ENCODE assay signal across 1 cellular context in genomic region chr11:83285771-83286528, GRCh38.
TF ChIP-seq lines count a peak whose summit lies in the region.

Gene CCDC90B (minus strand): TSS chr11:83286367. CDS start chr11:83285972, 395 bp downstream.

TF ChIP-seq in K562, 482 proteins besides CTCF, POLR2A, EP300 and RAD21 (continued from another document and continues in another):
- peak; percentile 99 for TF ChIP-seq TFAP4 (CRISPR knock-in tag; IDR thresholded peaks at IDR 0.05; ENCODE audit: borderline replicate concordance)
- TF ChIP-seq THAP12 (CRISPR knock-in tag; IDR thresholded peaks at IDR 0.05) = peak; percentile 98
- TF ChIP-seq E2F8 (IDR thresholded peaks at IDR 0.05; ENCODE audit: low read depth, partially characterized antibody) = no peak
- peak; percentile 94 for TF ChIP-seq ATF4 (CRISPR knock-in tag; IDR thresholded peaks at IDR 0.05)
- TF ChIP-seq CBFA2T3 (IDR thresholded peaks at IDR 0.05) = peak; percentile 39; the same call in 1 of the 2 replicates
- peak; percentile 32; the same call in 1 of the 2 replicates for TF ChIP-seq GTF2A2 (tag; IDR thresholded peaks at IDR 0.05)
- peak; percentile 91 for TF ChIP-seq CXXC5 (CRISPR knock-in tag; IDR thresholded peaks at IDR 0.05)
- TF ChIP-seq RBM17 (IDR thresholded peaks at IDR 0.05; ENCODE audit: borderline replicate concordance, low read depth, low read length) = no peak
- no peak; the same call in 1 of the 2 replicates for TF ChIP-seq USF2 (CRISPR knock-in tag; IDR thresholded peaks at IDR 0.05)
- TF ChIP-seq MCM3 (IDR thresholded peaks at IDR 0.05) = no peak
- TF ChIP-seq ZNF311 (CRISPR knock-in tag; IDR thresholded peaks at IDR 0.05) = no peak
- TF ChIP-seq ZNF253 (CRISPR knock-in tag; conservative IDR thresholded peaks at IDR 0.05) = no peak
- TF ChIP-seq SIN3B (IDR thresholded peaks at IDR 0.05; ENCODE audit: low read depth) = peak; percentile 41; the same call in 1 of the 2 replicates
- TF ChIP-seq FOXP4 (CRISPR knock-in tag; IDR thresholded peaks at IDR 0.05; ENCODE audit: borderline replicate concordance) = no peak
- 0 out of 2 replicates have a peak, but pooled peaks have one; percentile 68 for TF ChIP-seq NBN (IDR thresholded peaks at IDR 0.05; ENCODE audit: low read depth)
- TF ChIP-seq SMARCB1 (IDR thresholded peaks at IDR 0.05; ENCODE audit: insufficient read length, low read depth) = no peak
- no peak for TF ChIP-seq GATAD2B (IDR thresholded peaks at IDR 0.05; ENCODE audit: borderline replicate concordance)
- TF ChIP-seq HNRNPL (IDR thresholded peaks at IDR 0.05; ENCODE audit: low read depth, low read length) = no peak
- peak; percentile 96 for TF ChIP-seq GTF2E2 (tag; IDR thresholded peaks at IDR 0.05)
- TF ChIP-seq HCFC1 (IDR thresholded peaks at IDR 0.05; ENCODE audit: low read depth, low read length) = peak; percentile 94
- no peak for TF ChIP-seq COPS2 (conservative IDR thresholded peaks at IDR 0.05)
- no peak for TF ChIP-seq ZKSCAN3 (CRISPR knock-in tag; IDR thresholded peaks at IDR 0.05)
- peak; percentile 84 for TF ChIP-seq L3MBTL2 (IDR thresholded peaks at IDR 0.05)
- no peak for TF ChIP-seq SOX6 (IDR thresholded peaks at IDR 0.05)
- peak; percentile 45 for TF ChIP-seq TCF3 (CRISPR knock-in tag; IDR thresholded peaks at IDR 0.05)
- no peak for TF ChIP-seq ZNF699 (CRISPR knock-in tag; IDR thresholded peaks at IDR 0.05; ENCODE audit: insufficient replicate concordance)
- TF ChIP-seq NCOA6 (IDR thresholded peaks at IDR 0.05) = no peak
- TF ChIP-seq UBTF (IDR thresholded peaks at IDR 0.05; ENCODE audit: borderline replicate concordance in 1 of 2, low read depth in 2 of 2, low read length in 2 of 2) = 0 out of 4 replicates have a peak, but pooled peaks of 1 of the 2 experiments have one; percentile 33
- no peak for TF ChIP-seq FUS (optimal IDR thresholded peaks at IDR 0.05; ENCODE audit: low read depth, low read length)
- no peak for TF ChIP-seq ETS2 (tag; IDR thresholded peaks at IDR 0.05; ENCODE audit: borderline replicate concordance, poor library complexity, severe bottlenecking)
- TF ChIP-seq NFIX (CRISPR knock-in tag; IDR thresholded peaks at IDR 0.05; ENCODE audit: low read depth) = no peak
- TF ChIP-seq PHB2 (IDR thresholded peaks at IDR 0.05; ENCODE audit: low read depth) = no peak
- no peak for TF ChIP-seq TCF15 (CRISPR knock-in tag; IDR thresholded peaks at IDR 0.05)
- TF ChIP-seq NELFE (IDR thresholded peaks at IDR 0.05; ENCODE audit: insufficient read depth, insufficient read length) = no peak
- no peak for TF ChIP-seq PTBP1 (IDR thresholded peaks at IDR 0.05; ENCODE audit: low read depth, low read length)
- peak in 1 of 2 experiments; percentile 68; a peak in 1 of 4 replicates for TF ChIP-seq CSDE1 (IDR thresholded peaks at IDR 0.05)
- TF ChIP-seq RBM39 (optimal IDR thresholded peaks at IDR 0.05; ENCODE audit: low read depth, low read length) = no peak
- TF ChIP-seq ZNF655 (CRISPR knock-in tag; IDR thresholded peaks at IDR 0.05) = no peak
- peak; percentile 62 for TF ChIP-seq DIDO1 (tag; IDR thresholded peaks at IDR 0.05; ENCODE audit: low read depth)
- TF ChIP-seq TCFL5 (CRISPR knock-in tag; conservative IDR thresholded peaks at IDR 0.05) = no peak
- TF ChIP-seq CTCFL (IDR thresholded peaks at IDR 0.05; ENCODE audit: borderline replicate concordance, insufficient read depth, low read depth, low read length, poor library complexity, severe bottlenecking) = peak; percentile 96
- TF ChIP-seq ERF (CRISPR knock-in tag; IDR thresholded peaks at IDR 0.05) = peak; percentile 86; the same call in 1 of the 2 replicates
- peak; percentile 91 for TF ChIP-seq GABPA (tag; conservative IDR thresholded peaks at IDR 0.05; ENCODE audit: low read depth)
- peak; percentile 96 to 98 for TF ChIP-seq SIX5 (IDR thresholded peaks at IDR 0.05; ENCODE audit: borderline replicate concordance in 1 of 2, insufficient read depth in 1 of 2, low read depth in 1 of 2, low read length in 2 of 2)
- no peak for TF ChIP-seq SMAD2 (IDR thresholded peaks at IDR 0.05; ENCODE audit: low read depth, low read length)
- no peak for TF ChIP-seq ZNF507 (tag; conservative IDR thresholded peaks at IDR 0.05)
